ENCODE assay signal across 2 cellular contexts in the genomic region with DNA sequence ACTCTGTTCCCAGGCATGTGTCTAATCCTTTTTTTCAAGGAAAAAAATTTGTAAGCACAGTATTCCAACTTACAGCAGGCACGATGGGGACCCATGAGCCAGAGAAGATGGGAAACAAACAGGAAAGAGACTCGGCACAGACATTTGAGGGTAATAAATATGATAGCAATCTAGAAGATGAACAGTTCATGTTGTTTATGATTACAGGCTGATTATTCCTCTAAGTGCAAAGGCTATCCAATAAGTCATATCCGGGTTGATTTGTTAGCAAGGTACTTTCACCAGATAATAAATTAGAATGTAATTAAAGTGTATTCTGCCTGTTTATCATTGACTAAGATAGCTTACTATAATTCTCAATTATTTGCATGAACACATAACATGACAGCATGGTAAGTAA.
TF ChIP-seq lines count a peak whose summit lies in the region.

No MANE protein-coding gene starts in this region.

TF ChIP-seq in SK-N-SH, 30 proteins besides CTCF, POLR2A, EP300 and RAD21 (continued from another document):
- TF ChIP-seq, protein P1, sequence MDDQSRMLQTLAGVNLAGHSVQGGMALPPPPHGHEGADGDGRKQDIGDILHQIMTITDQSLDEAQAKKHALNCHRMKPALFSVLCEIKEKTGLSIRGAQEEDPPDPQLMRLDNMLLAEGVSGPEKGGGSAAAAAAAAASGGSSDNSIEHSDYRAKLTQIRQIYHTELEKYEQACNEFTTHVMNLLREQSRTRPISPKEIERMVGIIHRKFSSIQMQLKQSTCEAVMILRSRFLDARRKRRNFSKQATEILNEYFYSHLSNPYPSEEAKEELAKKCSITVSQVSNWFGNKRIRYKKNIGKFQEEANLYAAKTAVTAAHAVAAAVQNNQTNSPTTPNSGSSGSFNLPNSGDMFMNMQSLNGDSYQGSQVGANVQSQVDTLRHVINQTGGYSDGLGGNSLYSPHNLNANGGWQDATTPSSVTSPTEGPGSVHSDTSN (IDR thresholded peaks at IDR 0.05) = 0 out of 2 replicates have a peak, but pooled peaks have one; percentile 9
- TF ChIP-seq TCF12 (IDR thresholded peaks at IDR 0.05) = peak; percentile 17; the same call in 1 of the 2 replicates
- TF ChIP-seq, protein P2, sequence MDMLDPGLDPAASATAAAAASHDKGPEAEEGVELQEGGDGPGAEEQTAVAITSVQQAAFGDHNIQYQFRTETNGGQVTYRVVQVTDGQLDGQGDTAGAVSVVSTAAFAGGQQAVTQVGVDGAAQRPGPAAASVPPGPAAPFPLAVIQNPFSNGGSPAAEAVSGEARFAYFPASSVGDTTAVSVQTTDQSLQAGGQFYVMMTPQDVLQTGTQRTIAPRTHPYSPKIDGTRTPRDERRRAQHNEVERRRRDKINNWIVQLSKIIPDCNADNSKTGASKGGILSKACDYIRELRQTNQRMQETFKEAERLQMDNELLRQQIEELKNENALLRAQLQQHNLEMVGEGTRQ (IDR thresholded peaks at IDR 0.05; ENCODE audit: borderline replicate concordance, low read depth, low read length) = no peak
- TF ChIP-seq RCOR1 (IDR thresholded peaks at IDR 0.05; ENCODE audit: low read length) = peak; percentile 37; the same call in 1 of the 2 replicates
- no peak for TF ChIP-seq RXRA (IDR thresholded peaks at IDR 0.05; ENCODE audit: borderline replicate concordance, low read depth)
- TF ChIP-seq GATA2 (CRISPR knock-in tag; IDR thresholded peaks at IDR 0.05) = peak; percentile 66
- TF ChIP-seq YY1 (IDR thresholded peaks at IDR 0.05; ENCODE audit: low read depth) = no peak
- TF ChIP-seq MXI1 (IDR thresholded peaks at IDR 0.05; ENCODE audit: low read depth, low read length) = no peak

TF ChIP-seq in WTC11, 78 proteins besides CTCF, POLR2A, EP300 and RAD21 (continued from another document):
- TF ChIP-seq, protein P3, sequence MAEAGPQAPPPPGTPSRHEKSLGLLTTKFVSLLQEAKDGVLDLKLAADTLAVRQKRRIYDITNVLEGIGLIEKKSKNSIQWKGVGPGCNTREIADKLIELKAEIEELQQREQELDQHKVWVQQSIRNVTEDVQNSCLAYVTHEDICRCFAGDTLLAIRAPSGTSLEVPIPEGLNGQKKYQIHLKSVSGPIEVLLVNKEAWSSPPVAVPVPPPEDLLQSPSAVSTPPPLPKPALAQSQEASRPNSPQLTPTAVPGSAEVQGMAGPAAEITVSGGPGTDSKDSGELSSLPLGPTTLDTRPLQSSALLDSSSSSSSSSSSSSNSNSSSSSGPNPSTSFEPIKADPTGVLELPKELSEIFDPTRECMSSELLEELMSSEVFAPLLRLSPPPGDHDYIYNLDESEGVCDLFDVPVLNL (CRISPR knock-in tag; IDR thresholded peaks at IDR 0.05; ENCODE audit: borderline replicate concordance, low read depth) = no peak
- TF ChIP-seq NR1H2 (CRISPR knock-in tag; IDR thresholded peaks at IDR 0.05) = no peak
